15 cellular contexts compared by ENCODE assay signal in the genomic region with DNA sequence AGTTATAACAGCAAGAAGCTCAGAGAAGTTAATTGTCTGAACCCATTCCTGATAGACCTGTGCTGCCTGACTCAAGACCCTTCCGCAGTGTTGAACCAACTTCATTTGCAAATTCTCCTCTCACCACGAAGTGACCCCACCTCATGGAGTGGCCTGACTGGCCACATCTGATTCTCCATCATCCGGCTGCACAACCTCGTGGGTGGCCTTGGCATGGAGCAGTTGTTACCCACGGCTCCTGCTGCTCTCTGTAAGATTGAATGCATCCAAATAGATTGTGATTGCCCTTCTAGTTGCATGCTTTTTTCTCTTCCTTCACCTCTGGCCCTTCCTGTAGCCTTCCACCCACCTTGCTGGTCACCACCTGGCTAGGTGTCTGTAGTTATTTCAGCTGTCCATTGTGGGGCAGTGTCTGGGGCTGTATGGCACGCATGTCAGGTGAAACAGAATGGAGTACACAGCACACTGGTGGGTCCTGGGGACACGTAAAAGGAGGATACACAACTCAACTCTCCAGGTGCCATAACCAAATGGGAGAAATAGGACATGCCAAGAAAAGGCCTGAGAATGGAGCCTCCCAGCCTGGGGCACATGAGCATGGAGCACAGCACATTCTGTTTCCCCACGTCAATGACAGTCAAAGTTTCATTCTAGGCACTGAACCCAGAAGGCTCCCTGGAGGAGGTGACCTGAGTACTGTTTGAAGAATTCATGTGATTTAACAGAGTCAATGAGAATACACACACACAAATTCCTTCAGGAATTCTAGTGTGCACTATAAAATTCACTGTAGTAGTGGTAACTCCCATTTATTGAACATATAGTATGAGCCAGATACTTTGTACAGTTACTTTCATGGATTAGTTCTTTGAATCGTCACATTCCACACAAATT.
DNase-seq lines count a peak whose midpoint lies in the region; ATAC-seq and TF ChIP-seq lines count a peak whose summit lies in the region.
"Had no signal": no experiment of that assay in that cellular context is flagged by ENCODE, and none has a peak within 500 bp of the region (broad histone marks: within the 10 kb centered on the region; RNA-seq: fewer than 3 reads in every experiment).

No MANE protein-coding gene starts in this region.

- H3K56ac ChIP-seq in mesendoderm (ENCODE audit: low read length), result no peak overlapping the region

- no peak overlapping the region for H2BK15ac ChIP-seq in mesendoderm (replicated peaks; ENCODE audit: low read depth)

- H3K23ac ChIP-seq in mesendoderm (ENCODE audit: low read length), result no peak overlapping the region

- H2AK5ac ChIP-seq in mesendoderm (ENCODE audit: low read length), result no peak overlapping the region

- no peak overlapping the region for H4K5ac ChIP-seq in mesendoderm (ENCODE audit: low read length)

- H2BK120ac ChIP-seq in mesendoderm (ENCODE audit: low read depth, low read length), result no peak overlapping the region

- H3K9me3 ChIP-seq in WERI-Rb-1 (ENCODE audit: severe bottlenecking), result no peaks in the 10 kb centered on the region
- H3K9me3 ChIP-seq: A549, BE2C, HAP-1 had no signal

- H3K4me3 ChIP-seq in WERI-Rb-1 (ENCODE audit: low read depth, low read length) (no peak overlapping the region), mesendoderm (ENCODE audit: low read length) (no peak overlapping the region)
- H3K4me3 ChIP-seq: A549, HAP-1 had no signal

- no peak overlapping the region for H3K27ac ChIP-seq in WERI-Rb-1
- H3K27ac ChIP-seq in mesendoderm (ENCODE audit: low read depth, low read length), result no peak overlapping the region
- H3K27ac ChIP-seq: A549, C4-2B had no signal

- no CpG with 5 or more reads among the region's 9 CpGs for WGBS in mesendoderm (ENCODE audit: extremely low coverage, insufficient coverage, low lambda C conversion rate)

- ATAC-seq in Right ventricle myocardium inferior, result peak; percentile 23
- ATAC-seq: A549 had no signal

- TF ChIP-seq CTCF in WERI-Rb-1 (IDR thresholded peaks at IDR 0.05; ENCODE audit: low read depth, low read length), result peak; percentile 19; the same call in 1 of the 2 replicates

- H3K79me1 ChIP-seq in mesendoderm (ENCODE audit: low read length), result no peaks in the 10 kb centered on the region

- intact Hi-C loops in Right ventricle myocardium inferior (cut with DNase I) (no loop called here), cardiac septum (cut with DNase I) (no loop called here)

- no peak overlapping the region for H4K8ac ChIP-seq in mesendoderm (ENCODE audit: low read depth, low read length)

- H3K9ac ChIP-seq in mesendoderm (ENCODE audit: low read length), result no peak overlapping the region

- no peak overlapping the region for H3K18ac ChIP-seq in mesendoderm (ENCODE audit: low read length)

- H3K4me1 ChIP-seq in mesendoderm (ENCODE audit: control insufficient read depth, low read depth, low read length), result no peaks in the 10 kb centered on the region
- H3K4me1 ChIP-seq: A549, BE2C, HAP-1 had no signal

- H3K36me3 ChIP-seq in WERI-Rb-1 (no peaks in the 10 kb centered on the region), mesendoderm (ENCODE audit: control insufficient read depth, insufficient read depth, low read length) (no peaks in the 10 kb centered on the region)
- H3K36me3 ChIP-seq: BE2C, HAP-1 had no signal

- no peak overlapping the region for H3K4me2 ChIP-seq in mesendoderm (ENCODE audit: low read length)
- H3K4me2 ChIP-seq: A549 had no signal

- H3K27me3 ChIP-seq in WERI-Rb-1 (ENCODE audit: insufficient read depth, low read depth, severe bottlenecking), result no peaks in the 10 kb centered on the region
- no peaks in the 10 kb centered on the region for H3K27me3 ChIP-seq in mesendoderm (ENCODE audit: insufficient read depth, low read length, poor library complexity)
- H3K27me3 ChIP-seq: BE2C had no signal

- no peak overlapping the region for H2BK5ac ChIP-seq in mesendoderm (ENCODE audit: low read length)

- no peak overlapping the region for H3K4ac ChIP-seq in mesendoderm (ENCODE audit: low read depth, low read length)

- DNase-seq in Right ventricle myocardium inferior (ENCODE audit: missing footprints) (no peak), cardiac septum (ENCODE audit: low spot score) (no peak), NCI-H69 (lab: John Stamatoyannopoulos, UW) (peak; percentile 11), WERI-Rb-1 (no peak), SKM-1 treated with dmso at 0.1 percent for 144 hours (lab: John Stamatoyannopoulos, UW; ENCODE audit: unreplicated experiment) (no peak), NOMO-1 treated with dmso at 0.1 percent for 144 hours (lab: John Stamatoyannopoulos, UW; ENCODE audit: unreplicated experiment) (no peak), mesendoderm (no peak)
- DNase-seq: BE2C; CD4-positive, alpha-beta memory T cell; DMS153; GF-D8; HFFc6 had no signal

- no peaks in the 10 kb centered on the region for H3K79me2 ChIP-seq in mesendoderm (ENCODE audit: control insufficient read depth, insufficient read depth, low read length)
